ENCODE assay signal across 8 cellular contexts in the genomic region with DNA sequence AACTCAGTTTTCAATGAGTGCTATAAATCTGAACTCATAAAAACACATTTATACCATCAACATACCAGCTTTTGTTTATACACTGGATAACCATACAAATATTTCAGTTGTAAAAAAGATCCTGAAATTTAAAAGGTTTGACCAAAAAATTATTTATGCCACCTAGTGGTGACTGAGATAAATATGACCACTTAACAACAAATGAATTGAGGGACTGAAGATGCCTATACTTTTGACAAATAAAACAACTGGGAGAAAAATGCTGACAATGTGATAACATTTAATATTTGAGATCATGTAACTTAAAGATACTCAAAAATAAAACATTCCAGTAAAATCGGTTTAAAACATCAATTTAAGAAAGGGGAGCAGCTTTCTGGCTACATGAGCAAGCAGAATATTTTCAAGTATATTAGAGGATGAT. TPM values are rescaled to one million over a fixed set of nuclear protein-coding genes. Genes with fewer than 3 reads are reported as not detected.
DNase-seq lines count a peak whose midpoint lies in the region; ATAC-seq, FAIRE-seq and TF ChIP-seq lines count a peak whose summit lies in the region.

No MANE protein-coding gene starts in this region.

- H3K4me2 ChIP-seq in Karpas-422 (ENCODE audit: low read depth, low read length, poor library complexity, severe bottlenecking) (no peak overlapping the region), astrocyte (ENCODE audit: low read length) (no peak overlapping the region)

- H3K27ac Mint-ChIP-seq in astrocyte (ENCODE audit: unreplicated experiment) = no peak overlapping the region
- H3K27ac Mint-ChIP-seq in activated T-helper 17 cell treated with anti-CD3 and anti-CD28 coated beads, Interleukin-2, amount 50 U/mL, for 72 hours = no peak overlapping the region

- H3K79me2 ChIP-seq in Karpas-422 (ENCODE audit: low read length) (peaks cover 7% of the 10 kb centered on the region), astrocyte (ENCODE audit: insufficient read depth, low read length) (no peaks in the 10 kb centered on the region)

- H3K4me3 Mint-ChIP-seq in astrocyte (ENCODE audit: unreplicated experiment) = no peak overlapping the region
- H3K4me3 Mint-ChIP-seq in activated T-helper 17 cell treated with anti-CD3 and anti-CD28 coated beads, Interleukin-2, amount 50 U/mL, for 72 hours = no peak overlapping the region

- no peaks in the 10 kb centered on the region for H4K20me1 ChIP-seq in Karpas-422 (ENCODE audit: insufficient read depth, low read depth, low read length)
- H4K20me1 ChIP-seq in astrocyte (ENCODE audit: insufficient read depth, low read length) = no peaks in the 10 kb centered on the region

- H3K27ac ChIP-seq in Karpas-422 (ENCODE audit: low read length) (no peak overlapping the region), astrocyte (ENCODE audit: low read depth, low read length) (no peak overlapping the region)

- no peaks in the 10 kb centered on the region for H3K9me3 Mint-ChIP-seq in astrocyte (ENCODE audit: unreplicated experiment)
- no peaks in the 10 kb centered on the region for H3K9me3 Mint-ChIP-seq in activated T-helper 17 cell treated with anti-CD3 and anti-CD28 coated beads, Interleukin-2, amount 50 U/mL, for 72 hours

- peaks cover 2% of the 10 kb centered on the region for H3K36me3 Mint-ChIP-seq in astrocyte (ENCODE audit: low read depth, unreplicated experiment)
- H3K36me3 Mint-ChIP-seq in activated T-helper 17 cell treated with anti-CD3 and anti-CD28 coated beads, Interleukin-2, amount 50 U/mL, for 72 hours (ENCODE audit: low read depth) = peaks cover 74% of the 10 kb centered on the region

- no peak for ATAC-seq in activated T-helper 17 cell treated with anti-CD3 and anti-CD28 coated beads, Interleukin-2, amount 50 U/mL, for 72 hours (replicated peaks)
- no peak for ATAC-seq in left cardiac atrium

- peaks cover 40% of the 10 kb centered on the region; the same call in 1 of the 2 replicates for H3K36me3 ChIP-seq in Karpas-422 (ENCODE audit: insufficient read depth, low read length)
- H3K36me3 ChIP-seq in astrocyte (ENCODE audit: insufficient read depth, low read length) = peaks cover 12% of the 10 kb centered on the region

- H3K27me3 ChIP-seq in Karpas-422 (ENCODE audit: low read length) (no peaks in the 10 kb centered on the region), astrocyte (ENCODE audit: insufficient read depth, low read length) (no peaks in the 10 kb centered on the region)

- no peaks in the 10 kb centered on the region for H3K4me1 Mint-ChIP-seq in astrocyte (ENCODE audit: low read depth, unreplicated experiment)
- H3K4me1 Mint-ChIP-seq in activated T-helper 17 cell treated with anti-CD3 and anti-CD28 coated beads, Interleukin-2, amount 50 U/mL, for 72 hours = peaks cover 3% of the 10 kb centered on the region

- H3K4me1 ChIP-seq in Karpas-422 (ENCODE audit: low read length) (no peaks in the 10 kb centered on the region), astrocyte (ENCODE audit: insufficient read depth, low read length) (no peaks in the 10 kb centered on the region)

- intact Hi-C loops in left cardiac atrium (cut with DNase I) = loop anchor here in 1 of 2 donors (5.0 kb wide), 1 partner anchor 419 kb away; no protein-coding TSS in a partner anchor

- H3K27me3 Mint-ChIP-seq in astrocyte (ENCODE audit: low read depth, unreplicated experiment) = no peaks in the 10 kb centered on the region
- no peaks in the 10 kb centered on the region for H3K27me3 Mint-ChIP-seq in activated T-helper 17 cell treated with anti-CD3 and anti-CD28 coated beads, Interleukin-2, amount 50 U/mL, for 72 hours

- H3K9ac ChIP-seq in Karpas-422 (ENCODE audit: low read length) (no peak overlapping the region), astrocyte (ENCODE audit: low read length) (no peak overlapping the region)

- H3K9me2 ChIP-seq in Karpas-422 (replicated peaks; ENCODE audit: insufficient read depth, low read length) = no peaks in the 10 kb centered on the region

- FAIRE-seq in astrocyte (lab: Jason Lieb, UNC) = peak; percentile 79

- H3K9me3 ChIP-seq in Karpas-422 (ENCODE audit: low read length) (no peaks in the 10 kb centered on the region), astrocyte (ENCODE audit: insufficient read depth, low read depth, low read length) (no peaks in the 10 kb centered on the region)

- H2AFZ ChIP-seq in Karpas-422 (ENCODE audit: low read length) (no peak overlapping the region), astrocyte (ENCODE audit: low read depth, low read length) (no peak overlapping the region)

- peak; percentile 44 for TF ChIP-seq CTCF in astrocyte (IDR thresholded peaks at IDR 0.05; ENCODE audit: insufficient read depth, low read depth, low read length)

- no peak overlapping the region for H3K4me3 ChIP-seq in Karpas-422 (ENCODE audit: low read length)
- no peak overlapping the region for H3K4me3 ChIP-seq in astrocyte (ENCODE audit: insufficient read depth, low read depth, low read length)

- DNase-seq in DMS53 treated with DMSO at 0.1 percent for 48 hours (lab: John Stamatoyannopoulos, UW; ENCODE audit: unreplicated experiment) (peak; percentile 2), Karpas-422 (peak; percentile 70), astrocyte (ENCODE audit: low read depth) (peak; percentile 16), kidney tubule cell (ENCODE audit: low spot score) (peak; percentile 43), NK-92 (lab: John Stamatoyannopoulos, UW; ENCODE audit: unreplicated experiment) (no peak), left cardiac atrium (no peak)
- DNase-seq in activated CD4-positive, CD25-positive, alpha-beta regulatory T cell treated with anti-CD3 and anti-CD28 coated beads, Interleukin-2, amount 50 U/mL, for 72 hours = no peak

RNA-seq across cellular contexts. Expression of gene ATG3, which starts 30.4 kb away (rescaled TPM):
- total RNA-seq in Karpas-422 (2014; rRNA removed; shearing (Covaris generic); ENCODE audit: low replicate concordance) = 102 and 127 TPM in 2 replicates
- total RNA-seq in astrocyte = 45.4 and 46.2 TPM in 2 replicates
- total RNA-seq in activated T-helper 17 cell treated with anti-CD3 and anti-CD28 coated beads, Interleukin-2, amount 50 U/mL, for 72 hours = 10 to 100 TPM; 34.6 to 65.3 TPM
- 10 to 100 TPM; 40.5 to 52.7 TPM for total RNA-seq in left cardiac atrium

RNA-seq across cellular contexts. Expression of gene SLC35A5, which starts 30.5 kb away (rescaled TPM):
- 17.1 and 87.4 TPM in 2 replicates for total RNA-seq in Karpas-422 (2014; rRNA removed; shearing (Covaris generic); ENCODE audit: low replicate concordance)
- 24.4 and 26.1 TPM in 2 replicates for total RNA-seq in astrocyte
- total RNA-seq in activated T-helper 17 cell treated with anti-CD3 and anti-CD28 coated beads, Interleukin-2, amount 50 U/mL, for 72 hours = 10 to 100 TPM; 18.1 to 19.8 TPM
- 10 to 100 TPM; 16.5 to 18.4 TPM for total RNA-seq in left cardiac atrium

RNA-seq across cellular contexts. Expression of gene BTLA, which starts 32.1 kb away (rescaled TPM):
- total RNA-seq in Karpas-422 (2014; rRNA removed; shearing (Covaris generic); ENCODE audit: low replicate concordance) = not detected in 2 replicates
- total RNA-seq in astrocyte (not detected in 2 replicates), left cardiac atrium (under 1 TPM; 0.24 to 0.50 TPM)
- total RNA-seq in activated T-helper 17 cell treated with anti-CD3 and anti-CD28 coated beads, Interleukin-2, amount 50 U/mL, for 72 hours = 10 to 100 TPM; 10.4 to 14.2 TPM

Comparison
In these comparisons a context has a peak if more than half of its experiments do, and no peak if none do; other contexts are left out.
1. DNase-seq: peak in DMS53 treated with DMSO at 0.1 percent for 48 hours (single experiment), Karpas-422 (single experiment), astrocyte (single experiment) and kidney tubule cell (single experiment); none in NK-92 (single experiment), activated CD4-positive, CD25-positive, alpha-beta regulatory T cell treated with anti-CD3 and anti-CD28 coated beads, Interleukin-2, amount 50 U/mL, for 72 hours (single experiment) and left cardiac atrium (single experiment).
2. RNA of gene BTLA, which starts 32.1 kb away (total RNA-seq): 10.4 to 14.2 TPM in activated T-helper 17 cell treated with anti-CD3 and anti-CD28 coated beads, Interleukin-2, amount 50 U/mL, for 72 hours; 0.24 to 0.50 TPM in left cardiac atrium, not detected in Karpas-422 and not detected in astrocyte; every median in the first group is over 4 times any median in the second.